ENCODE assay signal across 11 cellular contexts in the genomic region with DNA sequence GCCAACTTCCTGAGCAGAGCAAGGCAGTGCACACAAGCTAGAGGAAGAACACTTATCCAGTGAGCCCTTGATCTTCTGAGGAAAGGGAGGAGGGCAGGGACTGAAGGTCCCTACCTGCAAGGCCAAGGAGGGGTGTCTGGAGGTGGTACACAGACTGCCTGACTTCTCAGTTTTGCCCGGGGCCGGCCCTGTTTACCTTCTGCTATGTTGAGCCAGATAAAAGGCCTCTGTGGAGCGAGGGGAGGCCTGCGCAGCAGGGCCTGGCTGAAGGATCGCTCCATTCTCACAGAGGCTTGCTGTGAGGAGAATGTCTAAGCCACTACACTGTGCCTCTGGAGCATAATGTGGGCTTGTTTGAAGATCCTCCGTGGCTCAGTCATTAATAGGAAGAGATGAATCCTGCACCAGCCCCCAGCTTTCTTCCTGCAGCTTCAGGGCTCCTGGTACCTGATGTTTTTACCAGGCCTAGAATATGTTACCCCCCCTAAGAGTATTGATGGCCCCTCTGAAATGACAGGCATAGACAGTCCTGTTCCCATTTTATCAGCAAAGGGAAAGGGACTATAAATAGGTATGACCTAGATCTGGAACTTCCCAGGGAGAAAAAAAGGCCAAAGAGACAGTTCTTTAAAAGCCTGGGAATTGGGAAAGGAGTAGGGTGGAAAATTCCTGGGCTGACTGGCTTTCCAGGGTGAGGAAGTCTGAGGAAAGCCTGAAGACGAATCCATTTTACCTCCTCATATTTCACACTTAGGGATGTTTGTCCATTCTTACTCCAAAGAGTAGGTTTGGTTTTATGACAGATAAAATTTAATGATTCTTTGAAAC. TPM values are rescaled to one million over a fixed set of nuclear protein-coding genes. Genes with fewer than 3 reads are reported as not detected.
A peak's percentile ranks its signal among the peaks of the same experiment; 100 is the strongest.
DNase-seq lines count a peak whose midpoint lies in the region; ATAC-seq and TF ChIP-seq lines count a peak whose summit lies in the region.
"Had no signal": no experiment of that assay in that cellular context is flagged by ENCODE, and none has a peak within 500 bp of the region (broad histone marks: within the 10 kb centered on the region; RNA-seq: fewer than 3 reads in every experiment).

No MANE protein-coding gene starts in this region.

- H3K4ac ChIP-seq in mesenchymal stem cell (ENCODE audit: low read depth in 1 of 2, low read length in 2 of 2), result no peak overlapping the region

- no peak for ATAC-seq in activated CD4-positive, alpha-beta T cell treated with anti-CD3 and anti-CD28 coated beads for 36 hours
- ATAC-seq in HG02870 (IDR thresholded peaks at IDR 0.05; ENCODE audit: unreplicated experiment), result no peak

- H4K91ac ChIP-seq in mesenchymal stem cell (ENCODE audit: low read length), result no peak overlapping the region

- H3K4me3 ChIP-seq in mesenchymal stem cell (ENCODE audit: insufficient read depth in 1 of 2, low read depth in 1 of 2, low read length in 2 of 2), result peak overlapping the region in 1 of 2 experiments; percentile 11
- H3K4me3 ChIP-seq in subcutaneous abdominal adipose tissue (ENCODE audit: low read depth in 1 of 5, low read length in 5 of 5), result no peak overlapping the region

- no peak for TF ChIP-seq CTCF in chondrocyte (IDR thresholded peaks at IDR 0.05)

- peaks cover 42% of the 10 kb centered on the region for H3K79me1 ChIP-seq in mesenchymal stem cell (replicated peaks; ENCODE audit: low read length, poor library complexity, severe bottlenecking)

- peak overlapping the region in 1 of 2 experiments; percentile 57 for H3K23ac ChIP-seq in mesenchymal stem cell (ENCODE audit: low read length in 2 of 2)

- H3K27ac ChIP-seq in mesenchymal stem cell (ENCODE audit: low read length, poor library complexity, severe bottlenecking) (no peak overlapping the region), subcutaneous abdominal adipose tissue (ENCODE audit: low read depth, low read length) (peak overlapping the region; percentile 32)
- H3K27ac ChIP-seq: 22Rv1 had no signal

- H3K36me3 ChIP-seq in mesenchymal stem cell (ENCODE audit: control insufficient read depth in 1 of 2, insufficient read depth in 2 of 2, low read depth in 1 of 2, low read length in 2 of 2), result peaks cover 60 to 81% of the 10 kb centered on the region in 2 experiments
- H3K36me3 ChIP-seq in subcutaneous abdominal adipose tissue (ENCODE audit: control insufficient read depth in 5 of 5, insufficient read depth in 5 of 5, low read length in 5 of 5), result peaks cover 23 to 78% (median 75%) of the 10 kb centered on the region in 5 donors

- H3K9ac ChIP-seq in mesenchymal stem cell (ENCODE audit: low read length) (peak overlapping the region; percentile 44), subcutaneous abdominal adipose tissue (ENCODE audit: low read length in 5 of 5) (peak overlapping the region in 3 of 5 donors; percentile 18 to 38 (median 31))

- no peaks in the 10 kb centered on the region for H3K9me3 ChIP-seq in mesenchymal stem cell (ENCODE audit: control insufficient read depth, low read length)
- no peaks in the 10 kb centered on the region for H3K9me3 ChIP-seq in subcutaneous abdominal adipose tissue (ENCODE audit: control insufficient read depth in 5 of 5, low read length in 5 of 5)

- no peak overlapping the region for H2BK5ac ChIP-seq in mesenchymal stem cell (ENCODE audit: low read depth, low read length, poor library complexity, severe bottlenecking)

- DNase-seq in activated CD4-positive, alpha-beta T cell treated with anti-CD3 and anti-CD28 coated beads for 36 hours, result no peak
- no peak for DNase-seq in activated CD4-positive, alpha-beta T cell treated with anti-CD3 and anti-CD28 coated beads, Interleukin-2, amount 10 ng/mL, durations not matched to agents 24 days and 14 days
- DNase-seq in chondrocyte (ENCODE audit: low spot score), result no peak
- peak; percentile 70 for DNase-seq in mesenchymal stem cell
- DNase-seq in NCI-H524 (lab: John Stamatoyannopoulos, UW), result no peak
- DNase-seq in activated CD4-positive, CD25-positive, alpha-beta regulatory T cell treated with anti-CD3 and anti-CD28 coated beads, Interleukin-2, amount 50 U/mL, for 72 hours, result no peak
- DNase-seq: MM.1S, OCI-M1 had no signal

- H3K14ac ChIP-seq in mesenchymal stem cell (ENCODE audit: low read length in 2 of 2), result no peak overlapping the region

- H3K4me1 ChIP-seq in mesenchymal stem cell (ENCODE audit: control insufficient read depth, insufficient read depth, low read depth, low read length) (peaks cover 27% of the 10 kb centered on the region), subcutaneous abdominal adipose tissue (ENCODE audit: control insufficient read depth in 5 of 5, insufficient read depth in 5 of 5, low read length in 5 of 5) (peaks cover 7 to 36% (median 30%) of the 10 kb centered on the region in 5 donors)

- no peak overlapping the region for H4K8ac ChIP-seq in mesenchymal stem cell (ENCODE audit: low read length)

- H3K27me3 ChIP-seq in mesenchymal stem cell (ENCODE audit: control insufficient read depth in 1 of 2, insufficient read depth in 1 of 2, low read length in 2 of 2) (no peaks in the 10 kb centered on the region), subcutaneous abdominal adipose tissue (ENCODE audit: control insufficient read depth in 5 of 5, insufficient read depth in 4 of 5, low read length in 5 of 5) (no peaks in the 10 kb centered on the region)

- H3K4me2 ChIP-seq in mesenchymal stem cell (ENCODE audit: low read length, poor library complexity, severe bottlenecking), result no peak overlapping the region

- no peak overlapping the region for H3K18ac ChIP-seq in mesenchymal stem cell (ENCODE audit: low read depth in 1 of 2, low read length in 2 of 2)

- H3K27ac Mint-ChIP-seq in activated CD4-positive, alpha-beta T cell treated with anti-CD3 and anti-CD28 coated beads for 36 hours, result peak overlapping the region; percentile 73
- no peak overlapping the region for H3K27ac Mint-ChIP-seq in activated CD4-positive, alpha-beta T cell treated with anti-CD3 and anti-CD28 coated beads, Interleukin-2, amount 10 ng/mL, durations not matched to agents 24 days and 14 days
- H3K27ac Mint-ChIP-seq in chondrocyte (ENCODE audit: unreplicated experiment), result peak overlapping the region; percentile 84

- H3K36me3 Mint-ChIP-seq in activated CD4-positive, alpha-beta T cell treated with anti-CD3 and anti-CD28 coated beads for 36 hours (ENCODE audit: low read depth), result peaks cover 70% of the 10 kb centered on the region
- H3K36me3 Mint-ChIP-seq in activated CD4-positive, alpha-beta T cell treated with anti-CD3 and anti-CD28 coated beads, Interleukin-2, amount 10 ng/mL, durations not matched to agents 24 days and 14 days (ENCODE audit: low read depth), result peaks cover 71% of the 10 kb centered on the region
- peaks cover 44% of the 10 kb centered on the region for H3K36me3 Mint-ChIP-seq in chondrocyte (ENCODE audit: low read depth)

- peaks cover 75% of the 10 kb centered on the region for H3K4me1 Mint-ChIP-seq in activated CD4-positive, alpha-beta T cell treated with anti-CD3 and anti-CD28 coated beads for 36 hours
- peaks cover 50% of the 10 kb centered on the region for H3K4me1 Mint-ChIP-seq in activated CD4-positive, alpha-beta T cell treated with anti-CD3 and anti-CD28 coated beads, Interleukin-2, amount 10 ng/mL, durations not matched to agents 24 days and 14 days
- H3K4me1 Mint-ChIP-seq in chondrocyte (ENCODE audit: low read depth), result peaks cover 52% of the 10 kb centered on the region

- POLR2A ChIA-PET in activated CD4-positive, alpha-beta T cell treated with anti-CD3 and anti-CD28 coated beads for 36 hours (lab: Charles Lee), result interaction anchor here (1.1 kb wide), 1 partner anchor 30 kb away, joined by 12 read pairs; no protein-coding TSS in a partner anchor

- no peaks in the 10 kb centered on the region for H3K9me3 Mint-ChIP-seq in activated CD4-positive, alpha-beta T cell treated with anti-CD3 and anti-CD28 coated beads for 36 hours (ENCODE audit: low read depth)
- no peaks in the 10 kb centered on the region for H3K9me3 Mint-ChIP-seq in activated CD4-positive, alpha-beta T cell treated with anti-CD3 and anti-CD28 coated beads, Interleukin-2, amount 10 ng/mL, durations not matched to agents 24 days and 14 days
- no peaks in the 10 kb centered on the region for H3K9me3 Mint-ChIP-seq in chondrocyte (ENCODE audit: low read depth)

- H2BK12ac ChIP-seq in mesenchymal stem cell (ENCODE audit: low read length in 2 of 2), result no peak overlapping the region

- H3K4me3 Mint-ChIP-seq in activated CD4-positive, alpha-beta T cell treated with anti-CD3 and anti-CD28 coated beads for 36 hours, result no peak overlapping the region
- H3K4me3 Mint-ChIP-seq in activated CD4-positive, alpha-beta T cell treated with anti-CD3 and anti-CD28 coated beads, Interleukin-2, amount 10 ng/mL, durations not matched to agents 24 days and 14 days, result no peak overlapping the region
- peak overlapping the region; percentile 6 for H3K4me3 Mint-ChIP-seq in chondrocyte (ENCODE audit: unreplicated experiment)

- no peaks in the 10 kb centered on the region for H3K27me3 Mint-ChIP-seq in activated CD4-positive, alpha-beta T cell treated with anti-CD3 and anti-CD28 coated beads for 36 hours
- no peaks in the 10 kb centered on the region for H3K27me3 Mint-ChIP-seq in activated CD4-positive, alpha-beta T cell treated with anti-CD3 and anti-CD28 coated beads, Interleukin-2, amount 10 ng/mL, durations not matched to agents 24 days and 14 days
- H3K27me3 Mint-ChIP-seq in chondrocyte (ENCODE audit: low read depth), result no peaks in the 10 kb centered on the region

- CTCF ChIA-PET in activated CD4-positive, alpha-beta T cell treated with anti-CD3 and anti-CD28 coated beads for 36 hours (lab: Charles Lee), result interaction anchor here (0.5 kb wide), 1 partner anchor 330 kb away, joined by 3 read pairs; no protein-coding TSS in a partner anchor

- no peak overlapping the region for H2BK120ac ChIP-seq in mesenchymal stem cell (ENCODE audit: low read depth, low read length)

- intact Hi-C loops in activated CD4-positive, alpha-beta T cell treated with anti-CD3 and anti-CD28 coated beads for 36 hours (cut with DNase I, micrococcal nuclease), result no loop called here
- intact Hi-C loops in activated CD4-positive, alpha-beta T cell treated with anti-CD3 and anti-CD28 coated beads, Interleukin-2, amount 10 ng/mL, durations not matched to agents 24 days and 14 days (cut with micrococcal nuclease), result no loop called here

- 96% methylated on average over 6 of the region's 7 CpGs for WGBS in mesenchymal stem cell

- no peak overlapping the region for H2AFZ ChIP-seq in mesenchymal stem cell (ENCODE audit: low read depth, low read length)

- H2AK5ac ChIP-seq in mesenchymal stem cell (ENCODE audit: low read length, severe bottlenecking), result no peak overlapping the region

- H2BK15ac ChIP-seq in mesenchymal stem cell (ENCODE audit: low read depth, poor library complexity, severe bottlenecking), result no peak overlapping the region

RNA-seq across cellular contexts. Expression of a gene that starts 4.7 kb away (rescaled TPM):
- total RNA-seq in activated CD4-positive, alpha-beta T cell treated with anti-CD3 and anti-CD28 coated beads for 36 hours, result 10 to 100 TPM; 36.2 to 40.6 TPM
- 52.4 and 53.9 TPM in 2 replicates for total RNA-seq in activated CD4-positive, alpha-beta T cell treated with anti-CD3 and anti-CD28 coated beads, Interleukin-2, amount 10 ng/mL, durations not matched to agents 24 days and 14 days
- 31.4 to 38.0 TPM (median 35.2 TPM) in 3 replicates for total RNA-seq in chondrocyte
- 17.4 TPM for polyA plus RNA-seq in mesenchymal stem cell (2013, experiment 1 of 2)
- polyA plus RNA-seq in mesenchymal stem cell (2013, experiment 2 of 2), result 17.7 TPM

RNA-seq across cellular contexts. Expression of a gene that starts 32.1 kb away (rescaled TPM):
- 10 to 100 TPM; 16.0 to 19.5 TPM for total RNA-seq in activated CD4-positive, alpha-beta T cell treated with anti-CD3 and anti-CD28 coated beads for 36 hours
- 17.0 and 18.4 TPM in 2 replicates for total RNA-seq in activated CD4-positive, alpha-beta T cell treated with anti-CD3 and anti-CD28 coated beads, Interleukin-2, amount 10 ng/mL, durations not matched to agents 24 days and 14 days
- total RNA-seq in chondrocyte, result 8.9 to 11.1 TPM (median 9.3 TPM) in 3 replicates
- polyA plus RNA-seq in mesenchymal stem cell (2013, experiment 1 of 2), result 5.2 TPM
- 5.5 TPM for polyA plus RNA-seq in mesenchymal stem cell (2013, experiment 2 of 2)
